Comparison of ENCODE assay signal across 1 cellular context in genomic region chr14:103224996-103225874, GRCh38.
TF ChIP-seq lines count a peak whose summit lies in the region.

No MANE protein-coding gene starts in this region.

TF ChIP-seq in GM23338, 12 proteins besides CTCF, POLR2A, EP300 and RAD21 (continued from another document):
- no peak for TF ChIP-seq ETS1 (IDR thresholded peaks at IDR 0.05)
- no peak for TF ChIP-seq EZH2phosphoT487 (IDR thresholded peaks at IDR 0.05; ENCODE audit: unreplicated experiment)
- TF ChIP-seq EZH2 (IDR thresholded peaks at IDR 0.05; ENCODE audit: low read depth, unreplicated experiment) = no peak
- no peak for TF ChIP-seq STAT1 (IDR thresholded peaks at IDR 0.05; ENCODE audit: unreplicated experiment)
- TF ChIP-seq POLR2AphosphoS5 (IDR thresholded peaks at IDR 0.05; ENCODE audit: low read depth) = no peak
- TF ChIP-seq ZNF114 (CRISPR knock-in tag; IDR thresholded peaks at IDR 0.05) = no peak
- no peak for TF ChIP-seq CREB1 (CRISPR knock-in tag; IDR thresholded peaks at IDR 0.05; ENCODE audit: low read depth)
- TF ChIP-seq JUNB (IDR thresholded peaks at IDR 0.05; ENCODE audit: unreplicated experiment) = no peak
- TF ChIP-seq ZNF462 (CRISPR knock-in tag; IDR thresholded peaks at IDR 0.05) = no peak
- TF ChIP-seq ZNF331 (CRISPR knock-in tag; IDR thresholded peaks at IDR 0.05; ENCODE audit: low read depth) = no peak
- no peak for TF ChIP-seq NANOG (IDR thresholded peaks at IDR 0.05; ENCODE audit: borderline replicate concordance)
